In the genomic region with DNA sequence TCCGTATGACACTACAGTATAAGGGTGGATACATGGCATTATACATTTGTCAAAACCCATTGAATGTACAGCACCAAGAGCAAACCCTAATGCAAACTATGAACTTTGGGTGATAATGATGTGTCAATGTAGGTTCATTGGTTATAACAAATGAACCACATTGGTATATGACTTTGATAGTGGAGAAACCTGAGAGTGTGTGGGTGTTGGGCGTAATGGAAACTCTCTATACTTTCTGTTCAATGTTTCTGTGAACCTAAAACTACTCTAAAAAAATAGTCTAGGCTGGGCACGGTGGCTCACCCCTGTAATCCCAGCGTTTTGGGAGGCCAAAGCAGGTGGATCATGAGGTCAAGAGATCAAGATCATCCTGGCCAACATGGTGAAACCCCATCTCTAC, we compare ENCODE assay signal across 21 cellular contexts. TPM values are rescaled to one million over a fixed set of nuclear protein-coding genes. Genes with fewer than 3 reads are reported as not detected.
DNase-seq lines count a peak whose midpoint lies in the region; ATAC-seq and TF ChIP-seq lines count a peak whose summit lies in the region.
"Had no signal": no experiment of that assay in that cellular context is flagged by ENCODE, and none has a peak within 500 bp of the region (broad histone marks: within the 10 kb centered on the region; RNA-seq: fewer than 3 reads in every experiment).

No MANE protein-coding gene starts in this region.

- no peaks in the 10 kb centered on the region for H3K36me3 Mint-ChIP-seq in activated CD4-positive, alpha-beta T cell treated with anti-CD3 and anti-CD28 coated beads, Interleukin-2, amount 10 ng/mL, durations not matched to agents 24 days and 14 days (ENCODE audit: low read depth)
- H3K36me3 Mint-ChIP-seq in activated naive CD8-positive, alpha-beta T cell treated with anti-CD3 and anti-CD28 coated beads for 36 hours = peaks cover 6% of the 10 kb centered on the region
- H3K36me3 Mint-ChIP-seq: CD8-positive, alpha-beta memory T cell had no signal

- no peak for ATAC-seq in HG03159 (IDR thresholded peaks at IDR 0.05; ENCODE audit: unreplicated experiment)
- ATAC-seq in HG03108 (IDR thresholded peaks at IDR 0.05; ENCODE audit: unreplicated experiment) = no peak
- ATAC-seq: left ventricle myocardium superior had no signal

- H3K27ac Mint-ChIP-seq in activated CD4-positive, alpha-beta T cell treated with anti-CD3 and anti-CD28 coated beads, Interleukin-2, amount 10 ng/mL, durations not matched to agents 24 days and 14 days = peak overlapping the region; percentile 82
- peak overlapping the region; percentile 82 for H3K27ac Mint-ChIP-seq in activated naive CD8-positive, alpha-beta T cell treated with anti-CD3 and anti-CD28 coated beads for 36 hours
- H3K27ac Mint-ChIP-seq: H9 had no signal

- peaks cover 24% of the 10 kb centered on the region for H3K4me1 Mint-ChIP-seq in activated CD4-positive, alpha-beta T cell treated with anti-CD3 and anti-CD28 coated beads, Interleukin-2, amount 10 ng/mL, durations not matched to agents 24 days and 14 days
- peaks cover 25% of the 10 kb centered on the region for H3K4me1 Mint-ChIP-seq in activated naive CD8-positive, alpha-beta T cell treated with anti-CD3 and anti-CD28 coated beads for 36 hours
- H3K4me1 Mint-ChIP-seq: central memory CD8-positive, alpha-beta T cell had no signal

- no peak for TF ChIP-seq CTCF in GM10266 (IDR thresholded peaks at IDR 0.05; ENCODE audit: control insufficient read depth, insufficient read depth, low read depth, missing control alignments)

- H3K27me3 Mint-ChIP-seq in activated CD4-positive, alpha-beta T cell treated with anti-CD3 and anti-CD28 coated beads, Interleukin-2, amount 10 ng/mL, durations not matched to agents 24 days and 14 days = peaks cover 3% of the 10 kb centered on the region
- no peaks in the 10 kb centered on the region for H3K27me3 Mint-ChIP-seq in activated naive CD8-positive, alpha-beta T cell treated with anti-CD3 and anti-CD28 coated beads for 36 hours

- peak; percentile 25 for DNase-seq in GM10266 (ENCODE audit: extremely low spot score)
- DNase-seq in activated CD4-positive, alpha-beta T cell treated with anti-CD3 and anti-CD28 coated beads, Interleukin-2, amount 10 ng/mL, durations not matched to agents 24 days and 14 days = no peak
- peak; percentile 58 for DNase-seq in activated naive CD8-positive, alpha-beta T cell treated with anti-CD3 and anti-CD28 coated beads for 36 hours
- peak; percentile 13 for DNase-seq in stimulated activated CD4-positive, alpha-beta T cell treated with anti-CD3 and anti-CD28 coated beads, Interleukin-4, amount 100 ng/mL, for 1 hour
- DNase-seq in hippocampal formation (lab: John Stamatoyannopoulos, UW) = no peak
- DNase-seq in NCI-H524 (lab: John Stamatoyannopoulos, UW) = no peak
- DNase-seq: amygdala; CD8-positive, alpha-beta memory T cell; DMS79 treated with DMSO at 0.1 percent for 48 hours; effector CD4-positive, alpha-beta T cell; H9; Kasumi-1; left ventricle myocardium superior; NCI-H1092 treated with DMSO at 0.1 percent for 48 hours; NCI-H2171 treated with DMSO at 0.1 percent for 48 hours; NCI-H774; PC-9 had no signal

- H3K9me3 Mint-ChIP-seq in activated CD4-positive, alpha-beta T cell treated with anti-CD3 and anti-CD28 coated beads, Interleukin-2, amount 10 ng/mL, durations not matched to agents 24 days and 14 days = peaks cover 13% of the 10 kb centered on the region
- peaks cover 4% of the 10 kb centered on the region for H3K9me3 Mint-ChIP-seq in activated naive CD8-positive, alpha-beta T cell treated with anti-CD3 and anti-CD28 coated beads for 36 hours
- H3K9me3 Mint-ChIP-seq: CD8-positive, alpha-beta memory T cell; central memory CD8-positive, alpha-beta T cell; H9 had no signal

- H3K4me3 Mint-ChIP-seq in activated CD4-positive, alpha-beta T cell treated with anti-CD3 and anti-CD28 coated beads, Interleukin-2, amount 10 ng/mL, durations not matched to agents 24 days and 14 days = peak overlapping the region; percentile 12
- H3K4me3 Mint-ChIP-seq in activated naive CD8-positive, alpha-beta T cell treated with anti-CD3 and anti-CD28 coated beads for 36 hours = peak overlapping the region; percentile 57
- H3K4me3 Mint-ChIP-seq: CD8-positive, alpha-beta memory T cell; central memory CD8-positive, alpha-beta T cell; H9 had no signal

- intact Hi-C loops in activated CD4-positive, alpha-beta T cell treated with anti-CD3 and anti-CD28 coated beads, Interleukin-2, amount 10 ng/mL, durations not matched to agents 24 days and 14 days (cut with micrococcal nuclease) = loop anchor here (1.0 to 2.0 kb wide), 6 partner anchors 10 to 93 kb away; a partner anchor contains a TSS

RNA-seq across cellular contexts. Expression of a gene that starts 6.5 kb away (rescaled TPM):
- total RNA-seq in activated CD4-positive, alpha-beta T cell treated with anti-CD3 and anti-CD28 coated beads, Interleukin-2, amount 10 ng/mL, durations not matched to agents 24 days and 14 days = not detected in 2 replicates
- total RNA-seq in activated naive CD8-positive, alpha-beta T cell treated with anti-CD3 and anti-CD28 coated beads for 36 hours = under 1 TPM; 0.12 to 0.27 TPM
- total RNA-seq: CD8-positive, alpha-beta memory T cell; HT1080; PC-9 had no signal

RNA-seq across cellular contexts. Expression of a gene that starts 40.3 kb away (rescaled TPM):
- 88.9 and 94.9 TPM in 2 replicates for total RNA-seq in activated CD4-positive, alpha-beta T cell treated with anti-CD3 and anti-CD28 coated beads, Interleukin-2, amount 10 ng/mL, durations not matched to agents 24 days and 14 days
- total RNA-seq in activated naive CD8-positive, alpha-beta T cell treated with anti-CD3 and anti-CD28 coated beads for 36 hours = 10 to 100 TPM; 96.8 to 97.1 TPM

RNA-seq across cellular contexts. Expression of a gene that starts 57.6 kb away (rescaled TPM):
- 58.4 and 59.9 TPM in 2 replicates for total RNA-seq in activated CD4-positive, alpha-beta T cell treated with anti-CD3 and anti-CD28 coated beads, Interleukin-2, amount 10 ng/mL, durations not matched to agents 24 days and 14 days
- 10 to 100 TPM; 72.6 to 76.4 TPM for total RNA-seq in activated naive CD8-positive, alpha-beta T cell treated with anti-CD3 and anti-CD28 coated beads for 36 hours

Comparison
In these comparisons a context has a peak if more than half of its experiments do, and no peak if none do; other contexts are left out.
1. DNase-seq: peak in GM10266 (single experiment), activated naive CD8-positive, alpha-beta T cell treated with anti-CD3 and anti-CD28 coated beads for 36 hours (single experiment) and stimulated activated CD4-positive, alpha-beta T cell treated with anti-CD3 and anti-CD28 coated beads, Interleukin-4, amount 100 ng/mL, for 1 hour (single experiment); none in activated CD4-positive, alpha-beta T cell treated with anti-CD3 and anti-CD28 coated beads, Interleukin-2, amount 10 ng/mL, durations not matched to agents 24 days and 14 days (single experiment), hippocampal formation (0 of 2) and NCI-H524 (0 of 2).